Comparison of ENCODE assay signal across 27 cellular contexts in genomic region chr3:17494117-17494809, GRCh38.
DNase-seq lines count a peak whose midpoint lies in the region; ATAC-seq and TF ChIP-seq lines count a peak whose summit lies in the region.
"Had no signal": no experiment of that assay in that cellular context is flagged by ENCODE, and none has a peak within 500 bp of the region (broad histone marks: within the 10 kb centered on the region; RNA-seq: fewer than 3 reads in every experiment).

No MANE protein-coding gene starts in this region.

- H3K4me2 ChIP-seq in mesenchymal stem cell (ENCODE audit: low read length, poor library complexity, severe bottlenecking), result no peak overlapping the region
- H3K4me2 ChIP-seq: hepatocyte, KMS-11 had no signal

- no peak overlapping the region for H3K18ac ChIP-seq in mesenchymal stem cell (ENCODE audit: low read depth in 1 of 2, low read length in 2 of 2)

- H3K36me3 Mint-ChIP-seq in chondrocyte (ENCODE audit: low read depth) (peaks cover 9% of the 10 kb centered on the region), HFFc6 (ENCODE audit: low read depth) (peaks cover 17% of the 10 kb centered on the region), progenitor cell of endocrine pancreas (ENCODE audit: insufficient read depth) (peaks cover 27% of the 10 kb centered on the region)
- H3K36me3 Mint-ChIP-seq: stimulated activated effector memory CD8-positive, alpha-beta T cell treated with anti-CD3 and anti-CD28 coated beads, Interleukin-12 subunit alpha, Interleukin-12 subunit beta, amount 100 ng/mL, for 72 hours had no signal

- no peak overlapping the region for H3K9ac ChIP-seq in mesenchymal stem cell (ENCODE audit: low read length)
- H3K9ac ChIP-seq: GM23248, KMS-11, parathyroid adenoma had no signal

- peaks cover 4% of the 10 kb centered on the region for H3K4me1 ChIP-seq in BE2C
- H3K4me1 ChIP-seq in mesenchymal stem cell (ENCODE audit: control insufficient read depth, insufficient read depth, low read depth, low read length), result peaks cover 3% of the 10 kb centered on the region
- H3K4me1 ChIP-seq: parathyroid adenoma had no signal

- ATAC-seq in GM19452 (IDR thresholded peaks at IDR 0.05; ENCODE audit: unreplicated experiment), result no peak
- ATAC-seq: activated CD4-positive, CD25-positive, alpha-beta regulatory T cell treated with anti-CD3 and anti-CD28 coated beads, Interleukin-2, amount 50 U/mL, for 24 hours; activated T-cell treated with anti-CD3 and anti-CD28 coated beads, Interleukin-2, amount 50 U/mL, for 72 hours; GM12878; natural killer cell; stimulated activated effector memory CD8-positive, alpha-beta T cell treated with anti-CD3 and anti-CD28 coated beads, Interleukin-12 subunit alpha, Interleukin-12 subunit beta, amount 100 ng/mL, for 72 hours had no signal

- no peaks in the 10 kb centered on the region for H3K27me3 Mint-ChIP-seq in chondrocyte (ENCODE audit: low read depth)
- no peaks in the 10 kb centered on the region for H3K27me3 Mint-ChIP-seq in HFFc6 (ENCODE audit: insufficient read depth)
- H3K27me3 Mint-ChIP-seq in progenitor cell of endocrine pancreas, result no peaks in the 10 kb centered on the region
- H3K27me3 Mint-ChIP-seq: activated naive CD4-positive, alpha-beta T cell treated with anti-CD3 and anti-CD28 coated beads, Interleukin-2, amount 50 U/mL, for 24 hours had no signal

- H3K4me1 Mint-ChIP-seq in chondrocyte (ENCODE audit: low read depth) (peaks cover 35% of the 10 kb centered on the region), HFFc6 (ENCODE audit: low read depth) (peaks cover 42% of the 10 kb centered on the region), progenitor cell of endocrine pancreas (ENCODE audit: low read depth) (peaks cover 2% of the 10 kb centered on the region)
- H3K4me1 Mint-ChIP-seq: activated naive CD4-positive, alpha-beta T cell treated with anti-CD3 and anti-CD28 coated beads, Interleukin-2, amount 50 U/mL, for 24 hours; stimulated activated effector memory CD8-positive, alpha-beta T cell treated with anti-CD3 and anti-CD28 coated beads, Interleukin-12 subunit alpha, Interleukin-12 subunit beta, amount 100 ng/mL, for 72 hours had no signal

- DNase-seq in BE2C (peak; percentile 91), H7 (peak; percentile 7), chondrocyte (ENCODE audit: low spot score) (no peak), mesenchymal stem cell (no peak), RWPE1 (ENCODE audit: low spot score) (no peak), HFFc6 (no peak), progenitor cell of endocrine pancreas (ENCODE audit: low spot score, unreplicated experiment) (no peak)
- DNase-seq: activated CD8-positive, alpha-beta memory T cell treated with anti-CD3 and anti-CD28 coated beads for 24 hours; activated T-cell treated with anti-CD3 and anti-CD28 coated beads, Interleukin-2, amount 50 U/mL, for 72 hours; cortex of kidney; DMS53; GM23248; natural killer cell; NCI-H1048; NCI-H2029 treated with DMSO at 0.1 percent for 48 hours; NCI-H510A; T1000 had no signal

- H3K36me3 ChIP-seq in BE2C (no peaks in the 10 kb centered on the region), H7 (replicated peaks; ENCODE audit: control insufficient read depth, insufficient read depth, low read length) (no peaks in the 10 kb centered on the region), mesenchymal stem cell (ENCODE audit: control insufficient read depth in 1 of 2, insufficient read depth in 2 of 2, low read depth in 1 of 2, low read length in 2 of 2) (peaks cover 0 to 3% of the 10 kb centered on the region in 2 experiments)
- H3K36me3 ChIP-seq: suprapubic skin had no signal

- no peaks in the 10 kb centered on the region for H3K27me3 ChIP-seq in BE2C
- no peaks in the 10 kb centered on the region for H3K27me3 ChIP-seq in H7 (ENCODE audit: control insufficient read depth, insufficient read depth, low read length)
- no peaks in the 10 kb centered on the region for H3K27me3 ChIP-seq in mesenchymal stem cell (ENCODE audit: control insufficient read depth in 1 of 2, insufficient read depth in 1 of 2, low read length in 2 of 2)
- H3K27me3 ChIP-seq: hepatocyte, suprapubic skin had no signal

- H3K27ac Mint-ChIP-seq in chondrocyte (ENCODE audit: unreplicated experiment), result peak overlapping the region; percentile 2
- no peak overlapping the region for H3K27ac Mint-ChIP-seq in HFFc6
- H3K27ac Mint-ChIP-seq in progenitor cell of endocrine pancreas, result no peak overlapping the region
- H3K27ac Mint-ChIP-seq: activated naive CD4-positive, alpha-beta T cell treated with anti-CD3 and anti-CD28 coated beads, Interleukin-2, amount 50 U/mL, for 24 hours; activated T-cell treated with anti-CD3 and anti-CD28 coated beads, Interleukin-2, amount 50 U/mL, for 72 hours; natural killer cell; stimulated activated effector memory CD8-positive, alpha-beta T cell treated with anti-CD3 and anti-CD28 coated beads, Interleukin-12 subunit alpha, Interleukin-12 subunit beta, amount 100 ng/mL, for 72 hours had no signal

- H4K8ac ChIP-seq in mesenchymal stem cell (ENCODE audit: low read length), result peak overlapping the region; percentile 55

- TF ChIP-seq CTCF in BE2C (IDR thresholded peaks at IDR 0.05; ENCODE audit: low read depth, low read length) (no peak), chondrocyte (IDR thresholded peaks at IDR 0.05) (no peak), RWPE1 (conservative IDR thresholded peaks at IDR 0.05; ENCODE audit: low read depth) (no peak), HFFc6 (IDR thresholded peaks at IDR 0.05) (no peak), progenitor cell of endocrine pancreas (IDR thresholded peaks at IDR 0.05; ENCODE audit: unreplicated experiment) (no peak)

- H3K9me3 ChIP-seq in BE2C, result no peaks in the 10 kb centered on the region
- peaks cover 4% of the 10 kb centered on the region for H3K9me3 ChIP-seq in mesenchymal stem cell (ENCODE audit: control insufficient read depth, low read length)

- no peak overlapping the region for H2BK12ac ChIP-seq in mesenchymal stem cell (ENCODE audit: low read length in 2 of 2)

- POLR2A ChIA-PET in RWPE1 (lab: Yijun Ruan, JAX; ENCODE audit: low non-redundant PET), result no interaction called here

- H4K91ac ChIP-seq in mesenchymal stem cell (ENCODE audit: low read length), result peak overlapping the region; percentile 30

- no peak overlapping the region for H2BK5ac ChIP-seq in mesenchymal stem cell (ENCODE audit: low read depth, low read length, poor library complexity, severe bottlenecking)

- H3K79me1 ChIP-seq in mesenchymal stem cell (replicated peaks; ENCODE audit: low read length, poor library complexity, severe bottlenecking), result peaks cover 7% of the 10 kb centered on the region

- WGBS in mesenchymal stem cell, result 77% methylated on average over 11 of the region's 11 CpGs

- H2BK15ac ChIP-seq in mesenchymal stem cell (ENCODE audit: low read depth, poor library complexity, severe bottlenecking), result no peak overlapping the region

- no peak overlapping the region for H2AFZ ChIP-seq in mesenchymal stem cell (ENCODE audit: low read depth, low read length)
- H2AFZ ChIP-seq: GM23248, hepatocyte, parathyroid adenoma had no signal

- no peak overlapping the region for H2AK5ac ChIP-seq in mesenchymal stem cell (ENCODE audit: low read length, severe bottlenecking)

- CTCF ChIA-PET in RWPE1 (lab: Yijun Ruan, JAX), result no interaction called here

- no peak overlapping the region for H3K23ac ChIP-seq in mesenchymal stem cell (ENCODE audit: low read length in 2 of 2)

- H3K4me3 ChIP-seq in BE2C (ENCODE audit: low read depth, low read length) (peak overlapping the region; percentile 67), H7 (ENCODE audit: insufficient read depth, low read depth, low read length) (no peak overlapping the region), mesenchymal stem cell (ENCODE audit: insufficient read depth in 1 of 2, low read depth in 1 of 2, low read length in 2 of 2) (no peak overlapping the region)
- H3K4me3 ChIP-seq: GM12878, GM23248, hepatocyte, suprapubic skin had no signal

- H3K9me3 Mint-ChIP-seq in chondrocyte (ENCODE audit: low read depth) (peaks cover 28% of the 10 kb centered on the region), HFFc6 (peaks cover 14% of the 10 kb centered on the region), progenitor cell of endocrine pancreas (ENCODE audit: low read depth) (peaks cover 42% of the 10 kb centered on the region)
- H3K9me3 Mint-ChIP-seq: natural killer cell had no signal

- H3K4me3 Mint-ChIP-seq in chondrocyte (ENCODE audit: unreplicated experiment) (no peak overlapping the region), HFFc6 (no peak overlapping the region), progenitor cell of endocrine pancreas (ENCODE audit: low read depth) (no peak overlapping the region)
- H3K4me3 Mint-ChIP-seq: activated naive CD4-positive, alpha-beta T cell treated with anti-CD3 and anti-CD28 coated beads, Interleukin-2, amount 50 U/mL, for 24 hours; activated T-cell treated with anti-CD3 and anti-CD28 coated beads, Interleukin-2, amount 50 U/mL, for 72 hours; mesothelial cell of epicardium; natural killer cell; stimulated activated effector memory CD8-positive, alpha-beta T cell treated with anti-CD3 and anti-CD28 coated beads, Interleukin-12 subunit alpha, Interleukin-12 subunit beta, amount 100 ng/mL, for 72 hours had no signal

- H3K27ac ChIP-seq in mesenchymal stem cell (ENCODE audit: low read length, poor library complexity, severe bottlenecking) (no peak overlapping the region), RWPE1 (no peak overlapping the region)
- H3K27ac ChIP-seq: GM23248, hepatocyte, KMS-11, parathyroid adenoma, suprapubic skin had no signal

- H3K4ac ChIP-seq in mesenchymal stem cell (ENCODE audit: low read depth in 1 of 2, low read length in 2 of 2), result no peak overlapping the region

- no peak overlapping the region for H2BK120ac ChIP-seq in mesenchymal stem cell (ENCODE audit: low read depth, low read length)

- H3K14ac ChIP-seq in mesenchymal stem cell (ENCODE audit: low read length in 2 of 2), result no peak overlapping the region

Comparison
In these comparisons a context has a peak if more than half of its experiments do, and no peak if none do; other contexts are left out.
1. DNase-seq: peak in BE2C (single experiment) and H7 (single experiment); none in chondrocyte (single experiment), mesenchymal stem cell (single experiment), RWPE1 (single experiment), HFFc6 (single experiment) and progenitor cell of endocrine pancreas (single experiment).